In the genomic region with DNA sequence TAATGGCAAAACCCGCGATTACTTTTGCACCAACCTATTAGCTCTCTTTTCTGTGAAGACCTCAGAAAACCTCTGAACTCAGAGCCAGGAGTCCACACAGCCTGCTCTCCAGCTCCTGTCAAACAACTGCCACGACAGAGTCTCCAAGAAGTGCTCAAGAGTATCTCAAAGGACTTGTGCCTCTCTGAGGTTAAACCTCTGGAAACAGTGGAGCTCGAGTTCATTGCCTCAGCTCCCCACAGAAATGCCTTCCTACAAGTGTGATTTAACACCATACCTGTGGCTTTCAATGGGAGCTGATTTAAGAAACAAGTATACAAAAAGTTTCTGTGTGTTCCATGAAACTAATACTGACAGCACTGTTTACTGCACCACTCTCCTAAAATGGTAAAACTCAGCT, we compare ENCODE assay signal across 16 cellular contexts. TPM values are rescaled to one million over a fixed set of nuclear protein-coding genes. Genes with fewer than 3 reads are reported as not detected.
A peak's percentile ranks its signal among the peaks of the same experiment; 100 is the strongest.
DNase-seq lines count a peak whose midpoint lies in the region; ATAC-seq and TF ChIP-seq lines count a peak whose summit lies in the region.
"Had no signal": no experiment of that assay in that cellular context is flagged by ENCODE, and none has a peak within 500 bp of the region (broad histone marks: within the 10 kb centered on the region; RNA-seq: fewer than 3 reads in every experiment).

No MANE protein-coding gene starts in this region.

- intact Hi-C loops in heart right ventricle (cut with DNase I), result no loop called here
- intact Hi-C loops in cardiac septum (cut with DNase I), result no loop called here
- intact Hi-C loops in activated CD4-positive, alpha-beta memory T cell treated with anti-CD3 and anti-CD28 coated beads for 36 hours (cut with micrococcal nuclease), result no loop called here

- H3K36me3 ChIP-seq in heart right ventricle, result peaks cover 0 to 9% (median 0%) of the 10 kb centered on the region in 9 donors
- no peaks in the 10 kb centered on the region for H3K36me3 ChIP-seq in urinary bladder (ENCODE audit: insufficient read depth)

- POLR2A ChIA-PET in activated CD4-positive, alpha-beta memory T cell treated with anti-CD3 and anti-CD28 coated beads for 36 hours (lab: Charles Lee), result no interaction called here

- H3K4me1 ChIP-seq in heart right ventricle (peaks cover 31 to 100% (median 92%) of the 10 kb centered on the region in 9 donors), urinary bladder (ENCODE audit: insufficient read depth) (peaks cover 3% of the 10 kb centered on the region)

- no peaks in the 10 kb centered on the region for H3K9me3 Mint-ChIP-seq in activated CD4-positive, alpha-beta memory T cell treated with anti-CD3 and anti-CD28 coated beads for 36 hours
- H3K9me3 Mint-ChIP-seq: stimulated activated naive CD8-positive, alpha-beta T cell treated with anti-CD3 and anti-CD28 coated beads, Interleukin-15, Interleukin-2, amounts not matched to agents 100 ng/mL and 50 ng/mL, for 24 hours had no signal

- H3K9me3 ChIP-seq in heart right ventricle, result no peaks in the 10 kb centered on the region

- peaks cover 40% of the 10 kb centered on the region for H3K4me1 Mint-ChIP-seq in activated CD4-positive, alpha-beta memory T cell treated with anti-CD3 and anti-CD28 coated beads for 36 hours (ENCODE audit: low read depth)

- WGBS in heart right ventricle, 2 donors, result 34 to 49% methylated on average over 4 of the region's 4 CpGs
- 38% methylated on average over 4 of the region's 4 CpGs for WGBS in urinary bladder

- H3K4me3 Mint-ChIP-seq in activated CD4-positive, alpha-beta memory T cell treated with anti-CD3 and anti-CD28 coated beads for 36 hours, result no peak overlapping the region
- H3K4me3 Mint-ChIP-seq: stimulated activated naive CD8-positive, alpha-beta T cell treated with anti-CD3 and anti-CD28 coated beads, Interleukin-15, Interleukin-2, amounts not matched to agents 100 ng/mL and 50 ng/mL, for 24 hours had no signal

- peaks cover 2% of the 10 kb centered on the region for H3K36me3 Mint-ChIP-seq in activated CD4-positive, alpha-beta memory T cell treated with anti-CD3 and anti-CD28 coated beads for 36 hours

- DNase-seq in heart right ventricle (no peak), cardiac septum (ENCODE audit: low spot score) (no peak), coronary artery (ENCODE audit: low spot score) (no peak), myocyte (ENCODE audit: low read depth) (peak; percentile 72)
- no peak for DNase-seq in activated CD4-positive, alpha-beta memory T cell treated with anti-CD3 and anti-CD28 coated beads for 36 hours
- DNase-seq in NK-92 treated with Interleukin-12 subunit alpha and Interleukin-12 subunit beta, amount 100 ng/mL, for 24 hours (lab: John Stamatoyannopoulos, UW), result no peak
- DNase-seq: activated effector memory CD4-positive, alpha-beta T cell treated with anti-CD3 and anti-CD28 coated beads, Interleukin-2, amount 50 U/mL, for 16 hours; AML-193; effector memory CD4-positive, alpha-beta T cell; NCI-H1048; NCI-H524 treated with DMSO at 0.1 percent for 48 hours; SHP77; stimulated activated CD4-positive, alpha-beta T cell treated with anti-CD3 and anti-CD28 coated beads, Interleukin-2, amount 100 ng/mL, for 48 hours had no signal

- ATAC-seq in heart right ventricle (peak in 1 of 8 donors; percentile 29), GM18870 (IDR thresholded peaks at IDR 0.05; ENCODE audit: unreplicated experiment) (no peak)

- H3K27ac ChIP-seq in heart right ventricle (peak overlapping the region; percentile 33 to 81 (median 73)), coronary artery (peak overlapping the region; percentile 87 to 92), urinary bladder (ENCODE audit: low read depth) (peak overlapping the region; percentile 45)

- H3K27me3 ChIP-seq in heart right ventricle, result no peaks in the 10 kb centered on the region

- no peak overlapping the region for H3K4me3 ChIP-seq in heart right ventricle
- peak overlapping the region; percentile 10 for H3K4me3 ChIP-seq in coronary artery
- no peak overlapping the region for H3K4me3 ChIP-seq in urinary bladder (ENCODE audit: low read depth, low read length)

- CTCF ChIA-PET in activated CD4-positive, alpha-beta memory T cell treated with anti-CD3 and anti-CD28 coated beads for 36 hours (lab: Charles Lee), result interaction anchor here (0.6 to 2.1 kb wide), 2 partner anchors 10 to 438 kb away, joined by 3 to 6 read pairs; no protein-coding TSS in a partner anchor

- H3K27ac Mint-ChIP-seq in activated CD4-positive, alpha-beta memory T cell treated with anti-CD3 and anti-CD28 coated beads for 36 hours, result no peak overlapping the region

- H3K27me3 Mint-ChIP-seq in activated CD4-positive, alpha-beta memory T cell treated with anti-CD3 and anti-CD28 coated beads for 36 hours, result no peaks in the 10 kb centered on the region
- H3K27me3 Mint-ChIP-seq: stimulated activated naive CD8-positive, alpha-beta T cell treated with anti-CD3 and anti-CD28 coated beads, Interleukin-15, Interleukin-2, amounts not matched to agents 100 ng/mL and 50 ng/mL, for 24 hours had no signal

- TF ChIP-seq CTCF in heart right ventricle (IDR thresholded peaks at IDR 0.05) (no peak), coronary artery (IDR thresholded peaks at IDR 0.05) (no peak)

RNA-seq across cellular contexts. Expression of gene ACTN1, which starts 20.1 kb away (rescaled TPM):
- total RNA-seq in heart right ventricle (100 to 1,000 TPM in 6 of 10 donors, 10 to 100 TPM in 4; 82.5 to 235 (median 112) TPM), cardiac septum (346 TPM), myocyte (171 and 188 TPM in 2 replicates), urinary bladder (150 TPM)
- polyA plus RNA-seq in heart right ventricle (100 to 1,000 TPM in 1 of 2 donors, 10 to 100 TPM in 1; 67.2 to 104 TPM), urinary bladder (723 TPM)
- 773 TPM for polyA plus RNA-seq in myocyte (2012)
- total RNA-seq in activated CD4-positive, alpha-beta memory T cell treated with anti-CD3 and anti-CD28 coated beads for 36 hours, result 10 to 100 TPM; 70.6 to 72.2 TPM
